ENCODE assay signal across 27 cellular contexts in the genomic region with DNA sequence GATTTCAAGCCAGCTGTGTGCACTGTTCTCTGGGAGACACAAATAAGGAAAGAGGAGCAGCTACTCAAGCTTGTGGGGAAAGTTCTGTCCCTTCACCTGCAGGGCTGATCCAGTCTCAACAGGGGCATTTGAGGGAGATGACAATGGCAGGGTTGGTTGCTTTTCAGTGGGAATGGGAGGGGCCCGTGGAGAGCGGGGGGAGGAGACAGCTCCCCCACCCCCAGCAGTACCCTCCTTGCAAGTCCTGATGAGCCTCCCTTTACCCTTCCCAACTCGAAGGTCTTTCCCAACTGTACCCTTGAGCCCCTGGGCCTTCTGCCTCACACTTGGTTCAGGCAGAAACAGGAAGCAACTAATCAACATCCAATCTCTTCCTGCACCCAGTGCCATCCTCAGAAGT.
"Had no signal": no experiment of that assay in that cellular context is flagged by ENCODE, and none has a peak within 500 bp of the region (broad histone marks: within the 10 kb centered on the region; RNA-seq: fewer than 3 reads in every experiment).

No MANE protein-coding gene starts in this region.

- ATAC-seq: effector memory CD8-positive, alpha-beta T cell; heart right ventricle; left colon; natural killer cell; psoas muscle; right cardiac atrium; stimulated activated naive B cell treated with anti-CD40 and anti-IgM and Interleukin-4, amounts not matched to agents 10 μg/mL and 1 μg/mL and 100 μg/mL, for 72 hours had no signal

- H3K27me3 ChIP-seq: colonic mucosa, heart right ventricle, ovary, tibial nerve, upper lobe of left lung had no signal

- H3K27ac Mint-ChIP-seq: effector memory CD8-positive, alpha-beta T cell; memory B cell; natural killer cell; stimulated activated naive B cell treated with anti-CD40 and anti-IgM and Interleukin-4, amounts not matched to agents 10 μg/mL and 1 μg/mL and 100 μg/mL, for 72 hours; stimulated activated naive CD8-positive, alpha-beta T cell treated with anti-CD3 and anti-CD28 coated beads, Interleukin-15, Interleukin-2, amounts not matched to agents 100 ng/mL and 50 ng/mL, for 24 hours had no signal

- H3K4me3 Mint-ChIP-seq: effector memory CD8-positive, alpha-beta T cell; memory B cell; natural killer cell; neural crest cell; stimulated activated naive B cell treated with anti-CD40 and anti-IgM and Interleukin-4, amounts not matched to agents 10 μg/mL and 1 μg/mL and 100 μg/mL, for 72 hours; stimulated activated naive CD8-positive, alpha-beta T cell treated with anti-CD3 and anti-CD28 coated beads, Interleukin-15, Interleukin-2, amounts not matched to agents 100 ng/mL and 50 ng/mL, for 24 hours had no signal

- H3K4me1 Mint-ChIP-seq: memory B cell; natural killer cell; stimulated activated naive B cell treated with anti-CD40 and anti-IgM and Interleukin-4, amounts not matched to agents 10 μg/mL and 1 μg/mL and 100 μg/mL, for 72 hours had no signal

- H3K4me3 ChIP-seq: colonic mucosa, esophagus squamous epithelium, heart right ventricle, lung, ovary, psoas muscle, thoracic aorta, tibial nerve, upper lobe of left lung had no signal

- H3K27ac ChIP-seq: colonic mucosa, esophagus squamous epithelium, ovary, psoas muscle, thoracic aorta, upper lobe of left lung had no signal

- DNase-seq: colonic mucosa; dermis blood vessel endothelial cell; effector memory CD8-positive, alpha-beta T cell; erythroblast; esophagus squamous epithelium; foreskin melanocyte; glutamatergic neuron; heart right ventricle; hippocampal formation; kidney glomerular epithelial cell; left colon; natural killer cell; nucleus accumbens; ovary; right cardiac atrium; small intestine; stimulated activated CD4-positive, alpha-beta T cell treated with anti-CD3 and anti-CD28 coated beads, Interleukin-15, amount 100 ng/mL, for 24 hours; stimulated activated CD4-positive, alpha-beta T cell treated with anti-CD3 and anti-CD28 coated beads, Interleukin-2, amount 100 ng/mL, for 48 hours; stimulated activated naive B cell treated with anti-CD40 and anti-IgM and Interleukin-4, amounts not matched to agents 10 μg/mL and 1 μg/mL and 100 μg/mL, for 72 hours; upper lobe of left lung had no signal

- H3K9me3 ChIP-seq: colonic mucosa, esophagus squamous epithelium, ovary, psoas muscle, thoracic aorta, upper lobe of left lung had no signal

- H3K4me1 ChIP-seq: colonic mucosa, psoas muscle had no signal

- H3K36me3 Mint-ChIP-seq: memory B cell; natural killer cell; stimulated activated naive B cell treated with anti-CD40 and anti-IgM and Interleukin-4, amounts not matched to agents 10 μg/mL and 1 μg/mL and 100 μg/mL, for 72 hours had no signal

- H3K36me3 ChIP-seq: colonic mucosa, esophagus squamous epithelium, ovary, thoracic aorta, tibial nerve, upper lobe of left lung had no signal
